Comparison of ENCODE assay signal across 20 cellular contexts in the genomic region with DNA sequence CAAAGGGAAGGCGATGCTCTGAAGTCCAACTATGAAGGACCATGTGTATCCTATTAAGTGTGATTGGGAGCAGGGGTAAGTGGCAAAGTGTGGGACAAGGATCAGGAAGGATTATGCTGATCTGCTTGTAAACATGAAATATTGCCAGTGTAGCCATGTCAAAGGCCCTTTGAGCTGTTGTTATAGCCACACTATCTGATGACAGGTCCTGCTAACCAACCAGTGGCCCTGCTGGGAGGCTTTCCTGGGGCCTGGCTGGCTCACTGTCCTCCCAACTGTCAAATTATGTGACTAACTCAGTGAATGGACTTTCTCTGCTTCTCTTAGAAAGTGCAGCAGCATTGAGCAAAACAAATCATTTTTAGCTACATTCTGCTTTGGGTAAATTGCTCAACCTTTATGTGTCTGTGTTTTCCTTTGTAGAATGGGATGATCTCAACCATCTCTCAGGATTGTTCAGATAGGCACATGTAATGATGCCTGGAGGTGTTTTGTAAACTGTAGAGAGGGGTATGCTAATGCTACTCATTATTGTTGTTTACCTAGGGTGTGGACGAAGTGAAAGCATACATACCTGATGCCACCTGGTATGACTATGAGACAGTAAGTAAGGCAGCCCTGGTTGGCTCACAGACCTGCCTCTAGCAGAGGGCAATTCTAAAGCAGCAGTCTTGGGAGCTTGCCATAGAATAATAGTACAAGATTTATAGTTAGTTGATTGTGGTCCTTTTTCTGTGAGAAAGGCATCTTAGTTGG. TPM values are rescaled to one million over a fixed set of nuclear protein-coding genes. Genes with fewer than 3 reads are reported as not detected.
"Had no signal": no experiment of that assay in that cellular context is flagged by ENCODE, and none has a peak within 500 bp of the region (broad histone marks: within the 10 kb centered on the region; RNA-seq: fewer than 3 reads in every experiment).

No MANE protein-coding gene starts in this region.

- ATAC-seq: activated T-helper 17 cell treated with anti-CD3 and anti-CD28 coated beads, Interleukin-2, amount 50 U/mL, for 72 hours; body of pancreas; lower lobe of right lung; naive thymus-derived CD4-positive, alpha-beta T cell; stimulated activated naive B cell treated with anti-CD40 and anti-IgM and Interleukin-4, amounts not matched to agents 10 μg/mL and 1 μg/mL and 100 μg/mL, for 72 hours had no signal

- H3K4me3 ChIP-seq: adrenal gland, body of pancreas, lower lobe of right lung, smooth muscle cell had no signal

- H3K9me3 ChIP-seq: adrenal gland, body of pancreas, lower lobe of right lung, neutrophil had no signal

- H3K36me3 ChIP-seq: adrenal gland, lower lobe of right lung had no signal

- DNase-seq: activated CD4-positive, alpha-beta T cell treated with anti-CD3 and anti-CD28 coated beads, Interleukin-2, amount 10 ng/mL, durations not matched to agents 7 days and 5 days; activated CD4-positive, CD25-positive, alpha-beta regulatory T cell; activated naive CD4-positive, alpha-beta T cell treated with anti-CD3 and anti-CD28 coated beads, Interleukin-2, amount 50 U/mL, for 16 hours; activated T-cell treated with anti-CD3 and anti-CD28 coated beads for 4 hours; adrenal gland; body of pancreas; dermis blood vessel endothelial cell; hypothalamus; lower lobe of right lung; naive thymus-derived CD4-positive, alpha-beta T cell; posterior cingulate gyrus; stimulated activated naive B cell treated with anti-CD40 and anti-IgM and Interleukin-4, amounts not matched to agents 10 μg/mL and 1 μg/mL and 100 μg/mL, for 72 hours; trophoblast cell had no signal

- H3K4me1 ChIP-seq: adrenal gland, body of pancreas, lower lobe of right lung had no signal

- H3K27ac ChIP-seq: adrenal gland, body of pancreas, lower lobe of right lung, neutrophil had no signal

- H3K27me3 ChIP-seq: adrenal gland, body of pancreas, neutrophil had no signal

RNA-seq across cellular contexts. Expression of a gene that starts 47.4 kb away (rescaled TPM):
- total RNA-seq: activated CD4-positive, alpha-beta T cell treated with anti-CD3 and anti-CD28 coated beads, Interleukin-2, amount 10 ng/mL, durations not matched to agents 7 days and 5 days; activated CD8-positive, alpha-beta memory T cell treated with anti-CD3 and anti-CD28 coated beads for 36 hours; adrenal gland; dermis blood vessel endothelial cell; glomerular endothelial cell; smooth muscle cell; T-helper 1 cell treated with Interleukin-12 subunit alpha and Interleukin-12 subunit beta and Interleukin-4 antibody, amounts not matched to agents 30 ng/mL and 1 ng/mL, for 36 hours had no signal
- polyA plus RNA-seq: esophagus; naive thymus-derived CD4-positive, alpha-beta T cell; smooth muscle cell had no signal
